Comparison of ENCODE assay signal across 1 cellular context in the genomic region with DNA sequence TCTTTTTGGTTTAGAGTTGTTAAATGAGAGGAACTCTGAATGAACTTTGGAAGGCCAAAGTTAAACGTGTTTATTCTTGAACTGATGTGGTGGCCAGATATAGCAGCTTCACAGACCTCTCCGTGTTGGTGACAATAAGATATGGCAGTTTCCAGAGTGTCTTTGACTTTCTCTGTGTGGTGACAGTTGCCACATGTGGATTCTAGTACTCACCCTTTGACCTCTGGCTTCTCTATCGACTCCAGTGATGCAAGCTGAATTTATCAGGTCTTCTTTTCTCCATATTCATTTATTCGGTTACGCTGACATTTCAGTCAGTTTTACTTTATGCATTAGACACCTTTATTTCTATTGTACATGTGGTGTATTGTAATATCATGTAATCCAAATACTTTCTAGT.
TF ChIP-seq lines count a peak whose summit lies in the region.

No MANE protein-coding gene starts in this region.

TF ChIP-seq in HepG2, 621 proteins besides CTCF, POLR2A, EP300 and RAD21 (continued from another document):
- TF ChIP-seq, protein P1, sequence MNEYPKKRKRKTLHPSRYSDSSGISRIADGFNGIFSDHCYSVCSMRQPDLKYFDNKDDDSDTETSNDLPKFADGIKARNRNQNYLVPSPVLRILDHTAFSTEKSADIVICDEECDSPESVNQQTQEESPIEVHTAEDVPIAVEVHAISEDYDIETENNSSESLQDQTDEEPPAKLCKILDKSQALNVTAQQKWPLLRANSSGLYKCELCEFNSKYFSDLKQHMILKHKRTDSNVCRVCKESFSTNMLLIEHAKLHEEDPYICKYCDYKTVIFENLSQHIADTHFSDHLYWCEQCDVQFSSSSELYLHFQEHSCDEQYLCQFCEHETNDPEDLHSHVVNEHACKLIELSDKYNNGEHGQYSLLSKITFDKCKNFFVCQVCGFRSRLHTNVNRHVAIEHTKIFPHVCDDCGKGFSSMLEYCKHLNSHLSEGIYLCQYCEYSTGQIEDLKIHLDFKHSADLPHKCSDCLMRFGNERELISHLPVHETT (CRISPR knock-in tag; conservative IDR thresholded peaks at IDR 0.05), result no peak
- TF ChIP-seq TCF12 (IDR thresholded peaks at IDR 0.05) (no peak), TCF12 (CRISPR knock-in tag; IDR thresholded peaks at IDR 0.05) (no peak), PCBP1 (IDR thresholded peaks at IDR 0.05; ENCODE audit: borderline replicate concordance, low read depth, low read length) (no peak), ZNF780A (CRISPR knock-in tag; IDR thresholded peaks at IDR 0.05) (no peak), GLI4 (CRISPR knock-in tag; IDR thresholded peaks at IDR 0.05; ENCODE audit: borderline replicate concordance) (no peak), ZNF282 (IDR thresholded peaks at IDR 0.05; ENCODE audit: partially characterized antibody) (no peak)
TF ChIP-seq in HepG2: peak in this region for 0.
